Comparison of ENCODE assay signal across 8 cellular contexts in genomic region chr14:73723799-73724621, GRCh38. TPM values are rescaled to one million over a fixed set of nuclear protein-coding genes. Genes with fewer than 3 reads are reported as not detected.
DNase-seq lines count a peak whose midpoint lies in the region; ATAC-seq and TF ChIP-seq lines count a peak whose summit lies in the region.

No MANE protein-coding gene starts in this region.

- TF ChIP-seq CTCF in CD14-positive monocyte (IDR thresholded peaks at IDR 0.05) (no peak), glutamatergic neuron (IDR thresholded peaks at IDR 0.05; ENCODE audit: partially characterized antibody, unreplicated experiment) (peak; percentile 12)

- H3K4me3 Mint-ChIP-seq in CD14-positive monocyte (no peak overlapping the region), glutamatergic neuron (ENCODE audit: unreplicated experiment) (peak overlapping the region; percentile 52)
- H3K4me3 Mint-ChIP-seq in activated T-helper 17 cell treated with anti-CD3 and anti-CD28 coated beads, Interleukin-2, amount 50 U/mL, for 72 hours, result peak overlapping the region; percentile 39

- H3K27me3 Mint-ChIP-seq in CD14-positive monocyte (ENCODE audit: low read depth in 3 of 3), result peaks cover 0 to 2% (median 0%) of the 10 kb centered on the region in 3 donors
- no peaks in the 10 kb centered on the region for H3K27me3 Mint-ChIP-seq in activated T-helper 17 cell treated with anti-CD3 and anti-CD28 coated beads, Interleukin-2, amount 50 U/mL, for 72 hours
- peaks cover 3% of the 10 kb centered on the region for H3K27me3 Mint-ChIP-seq in glutamatergic neuron (ENCODE audit: unreplicated experiment)

- no peak for DNase-seq in CD14-positive monocyte (ENCODE audit: low spot score)
- DNase-seq in HS-27A (ENCODE audit: low read depth), result peak; percentile 59
- DNase-seq in glutamatergic neuron, result no peak
- DNase-seq in sciatic nerve (ENCODE audit: low spot score), result no peak
- no peak for DNase-seq in DMS53 treated with DMSO at 0.1 percent for 48 hours (lab: John Stamatoyannopoulos, UW; ENCODE audit: unreplicated experiment)

- H3K27ac Mint-ChIP-seq in CD14-positive monocyte (peak overlapping the region; percentile 74 to 88 (median 83)), glutamatergic neuron (ENCODE audit: unreplicated experiment) (no peak overlapping the region)
- peak overlapping the region; percentile 82 for H3K27ac Mint-ChIP-seq in activated T-helper 17 cell treated with anti-CD3 and anti-CD28 coated beads, Interleukin-2, amount 50 U/mL, for 72 hours

- H3K9me3 Mint-ChIP-seq in CD14-positive monocyte (no peaks in the 10 kb centered on the region), glutamatergic neuron (ENCODE audit: unreplicated experiment) (no peaks in the 10 kb centered on the region)
- H3K9me3 Mint-ChIP-seq in activated T-helper 17 cell treated with anti-CD3 and anti-CD28 coated beads, Interleukin-2, amount 50 U/mL, for 72 hours, result no peaks in the 10 kb centered on the region

- peaks cover 84 to 96% of the 10 kb centered on the region in 2 donors for H3K36me3 Mint-ChIP-seq in CD14-positive monocyte
- peaks cover 99% of the 10 kb centered on the region for H3K36me3 Mint-ChIP-seq in activated T-helper 17 cell treated with anti-CD3 and anti-CD28 coated beads, Interleukin-2, amount 50 U/mL, for 72 hours (ENCODE audit: low read depth)
- H3K36me3 Mint-ChIP-seq in glutamatergic neuron (ENCODE audit: unreplicated experiment), result no peaks in the 10 kb centered on the region

- intact Hi-C loops in CD14-positive monocyte (cut with micrococcal nuclease), result loop anchor here in 1 of 2 donors (10.0 kb wide), 1 partner anchor 291 kb away; the partner anchor contains the start of genes BBOF1 and ENTPD5
- intact Hi-C loops in sciatic nerve (cut with DNase I), result loop anchor here (10.0 kb wide), 1 partner anchor 221 kb away; no protein-coding TSS in a partner anchor

- H3K4me1 Mint-ChIP-seq in CD14-positive monocyte, result peaks cover 47% of the 10 kb centered on the region
- peaks cover 15% of the 10 kb centered on the region for H3K4me1 Mint-ChIP-seq in activated T-helper 17 cell treated with anti-CD3 and anti-CD28 coated beads, Interleukin-2, amount 50 U/mL, for 72 hours
- H3K4me1 Mint-ChIP-seq in glutamatergic neuron (ENCODE audit: low read depth, unreplicated experiment), result peaks cover 26% of the 10 kb centered on the region

- ATAC-seq in activated T-helper 17 cell treated with anti-CD3 and anti-CD28 coated beads, Interleukin-2, amount 50 U/mL, for 72 hours (replicated peaks), result no peak
- peak; percentile 92 for ATAC-seq in sciatic nerve
- no peak for ATAC-seq in HG02852 (IDR thresholded peaks at IDR 0.05; ENCODE audit: unreplicated experiment)
- no peak for ATAC-seq in HG02938 (IDR thresholded peaks at IDR 0.05; ENCODE audit: unreplicated experiment)

RNA-seq across cellular contexts. Expression of gene PNMA1, which starts 9.8 kb away (rescaled TPM):
- polyA plus RNA-seq in CD14-positive monocyte, result 1 to 10 TPM; 4.4 to 6.4 TPM
- total RNA-seq in activated T-helper 17 cell treated with anti-CD3 and anti-CD28 coated beads, Interleukin-2, amount 50 U/mL, for 72 hours, result 10 to 100 TPM; 37.3 to 41.2 TPM
- total RNA-seq in glutamatergic neuron (ENCODE audit: unreplicated experiment) (145 TPM), sciatic nerve (46.1 TPM)

Comparison
In these comparisons a context has a peak if more than half of its experiments do, and no peak if none do; other contexts are left out.
1. H3K4me3 Mint-ChIP-seq: peak in activated T-helper 17 cell treated with anti-CD3 and anti-CD28 coated beads, Interleukin-2, amount 50 U/mL, for 72 hours (single experiment) and glutamatergic neuron (single experiment); none in CD14-positive monocyte (0 of 2).